Comparison of ENCODE assay signal across 8 cellular contexts in the genomic region with DNA sequence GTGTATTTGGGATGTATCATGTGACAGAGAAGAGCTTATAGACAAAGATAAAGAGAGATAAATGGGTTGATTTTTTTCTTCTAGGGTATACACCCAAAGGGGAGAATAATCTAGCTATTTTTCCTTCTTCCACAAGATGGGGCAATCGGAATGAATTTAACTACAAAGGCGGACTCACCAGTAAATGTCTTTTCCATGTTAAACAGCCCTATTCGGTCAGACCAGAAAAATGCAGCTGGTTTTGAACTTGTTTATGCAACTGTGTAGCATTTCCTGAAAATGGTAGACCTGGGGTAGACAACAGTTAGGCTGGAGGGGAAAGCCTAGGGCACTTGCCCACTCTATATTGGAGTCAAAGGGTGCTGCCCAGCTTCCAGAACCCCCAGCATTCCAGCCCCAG.
DNase-seq lines count a peak whose midpoint lies in the region; ATAC-seq, FAIRE-seq and TF ChIP-seq lines count a peak whose summit lies in the region.
"Had no signal": no experiment of that assay in that cellular context is flagged by ENCODE, and none has a peak within 500 bp of the region (broad histone marks: within the 10 kb centered on the region; RNA-seq: fewer than 3 reads in every experiment).

No MANE protein-coding gene starts in this region.

- no peak overlapping the region for H3K27ac ChIP-seq in small intestine (ENCODE audit: low read depth in 1 of 2, low read length in 1 of 2)

- H3K4me1 ChIP-seq in small intestine (ENCODE audit: control insufficient read depth in 2 of 2, insufficient read depth in 1 of 2, low read depth in 1 of 2, low read length in 1 of 2), result peaks cover 0 to 2% of the 10 kb centered on the region in 2 donors

- H3K4me3 ChIP-seq in fibroblast of villous mesenchyme (ENCODE audit: low read depth, low read length) (no peak overlapping the region), small intestine (ENCODE audit: low read depth in 1 of 2, low read length in 2 of 2) (no peak overlapping the region)

- WGBS in small intestine, 3 donors, result 17 to 21% (median 20%) methylated on average over 3 of the region's 3 CpGs

- no peak for TF ChIP-seq CTCF in fibroblast of villous mesenchyme (IDR thresholded peaks at IDR 0.05; ENCODE audit: insufficient read depth, low read depth, low read length)

- no peaks in the 10 kb centered on the region for H3K27me3 ChIP-seq in small intestine (ENCODE audit: control insufficient read depth in 2 of 2, insufficient read depth in 2 of 2, low read length in 2 of 2)

- ATAC-seq in GM18498 (IDR thresholded peaks at IDR 0.05; ENCODE audit: unreplicated experiment) (no peak), HG02884 (IDR thresholded peaks at IDR 0.05; ENCODE audit: unreplicated experiment) (no peak)

- FAIRE-seq in small intestine (lab: Jason Lieb, UNC), result no peak

- H3K9me3 ChIP-seq in small intestine (ENCODE audit: control insufficient read depth, low read depth), result no peaks in the 10 kb centered on the region

- H3K36me3 ChIP-seq in small intestine (ENCODE audit: control insufficient read depth in 2 of 2, insufficient read depth in 2 of 2, low read length in 2 of 2), result no peaks in the 10 kb centered on the region

- peak; percentile 22 for DNase-seq in HT1080 (ENCODE audit: low read depth)
- peak; percentile 57 for DNase-seq in NCI-H82 (lab: John Stamatoyannopoulos, UW)
- peak; percentile 10 for DNase-seq in fibroblast of villous mesenchyme (ENCODE audit: low read depth)
- peak; percentile 57 for DNase-seq in small intestine
- no peak for DNase-seq in Kasumi-1 (lab: John Stamatoyannopoulos, UW)
- DNase-seq: GOT3 had no signal

Comparison
In these comparisons a context has a peak if more than half of its experiments do, and no peak if none do; other contexts are left out.
1. DNase-seq: peak in HT1080 (single experiment), NCI-H82 (single experiment), fibroblast of villous mesenchyme (single experiment) and small intestine (single experiment); none in Kasumi-1 (0 of 2).